ENCODE assay signal across 20 cellular contexts in genomic region chr4:13851541-13851940, GRCh38.
"Had no signal": no experiment of that assay in that cellular context is flagged by ENCODE, and none has a peak within 500 bp of the region (broad histone marks: within the 10 kb centered on the region; RNA-seq: fewer than 3 reads in every experiment).

No MANE protein-coding gene starts in this region.

- H3K36me3 ChIP-seq: MG63, SJSA1 had no signal

- H3K9me3 ChIP-seq: MG63, SJSA1 had no signal

- H3K4me3 ChIP-seq: MG63, SJSA1, SK-N-MC had no signal

- H3K4me1 ChIP-seq: SJSA1 had no signal

- H3K27ac ChIP-seq: SJSA1, SK-N-MC had no signal

- H3K27me3 ChIP-seq: MG63, SJSA1 had no signal

- DNase-seq: Karpas-422, KG1, MG63, NCI-H1092 treated with DMSO at 0.1 percent for 48 hours, NCI-H1436, NCI-H1694 treated with DMSO at 0.1 percent for 48 hours, NCI-H1930, NCI-H2081, NCI-H2171, NCI-H226, NCI-H446, NCI-H510A, NCI-H524 treated with DMSO at 0.1 percent for 48 hours, NCI-H69, NCI-H774, Right ventricle myocardium superior, RPMI8226, SIG-M5 had no signal
